In the genomic region with DNA sequence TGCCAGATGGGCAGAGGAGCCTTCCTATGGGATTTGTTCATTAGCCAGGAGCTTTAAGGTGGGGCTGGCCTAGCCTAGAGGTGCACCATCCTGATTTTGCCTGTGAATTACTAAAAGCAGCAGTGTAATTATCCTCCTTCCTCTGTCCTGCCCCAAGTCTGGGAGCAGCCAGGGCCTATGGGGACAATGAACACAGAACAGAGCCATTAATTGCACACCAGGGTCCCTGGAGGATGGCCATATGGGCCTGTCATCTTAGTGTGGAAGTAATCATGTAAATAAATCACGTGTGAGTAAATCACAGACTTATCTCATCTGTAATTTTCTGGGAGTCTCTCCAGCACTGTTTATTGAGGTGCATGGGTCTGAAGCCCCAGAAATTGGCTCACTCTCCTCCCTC, we compare ENCODE assay signal across 28 cellular contexts.
A peak's percentile ranks its signal among the peaks of the same experiment; 100 is the strongest.
DNase-seq lines count a peak whose midpoint lies in the region; ATAC-seq, FAIRE-seq and TF ChIP-seq lines count a peak whose summit lies in the region.
"Had no signal": no experiment of that assay in that cellular context is flagged by ENCODE, and none has a peak within 500 bp of the region (broad histone marks: within the 10 kb centered on the region; RNA-seq: fewer than 3 reads in every experiment).

No MANE protein-coding gene starts in this region.

- H3K36me3 Mint-ChIP-seq in glutamatergic neuron (ENCODE audit: unreplicated experiment), result no peaks in the 10 kb centered on the region
- H3K36me3 Mint-ChIP-seq: activated CD4-positive, alpha-beta memory T cell treated with anti-CD3 and anti-CD28 coated beads for 36 hours; mesothelial cell of epicardium had no signal

- no peak for ATAC-seq in GM18873 (IDR thresholded peaks at IDR 0.05; ENCODE audit: low FRiP score, unreplicated experiment)
- ATAC-seq: psoas muscle, Right ventricle myocardium inferior had no signal

- H3K36me3 ChIP-seq in A673 (ENCODE audit: insufficient read depth, low read length, poor library complexity, severe bottlenecking), result no peaks in the 10 kb centered on the region
- H3K36me3 ChIP-seq: BLaER1, stomach had no signal

- H3K4me3 Mint-ChIP-seq in glutamatergic neuron (ENCODE audit: unreplicated experiment), result peak overlapping the region; percentile 57
- H3K4me3 Mint-ChIP-seq: activated CD4-positive, alpha-beta memory T cell treated with anti-CD3 and anti-CD28 coated beads for 36 hours; dendritic cell treated with granulocyte-macrophage colony-stimulating factor and Interleukin-4, amounts not matched to agents 40 ng/mL and 50 ng/mL, for 4 days; mesothelial cell of epicardium had no signal

- peak overlapping the region; percentile 49 for H3K27ac ChIP-seq in A673 (ENCODE audit: low read depth, low read length, poor library complexity, severe bottlenecking)
- H3K27ac ChIP-seq: BLaER1, GM23248, psoas muscle, stomach had no signal

- no peak overlapping the region for H3K4me3 ChIP-seq in A673 (ENCODE audit: low read depth, low read length, poor library complexity, severe bottlenecking)
- H3K4me3 ChIP-seq: BLaER1, GM23248, psoas muscle, stomach had no signal

- peaks cover 34% of the 10 kb centered on the region for H3K4me1 ChIP-seq in A673 (ENCODE audit: insufficient read depth, low read length, poor library complexity, severe bottlenecking)
- H3K4me1 ChIP-seq: psoas muscle, stomach had no signal

- peaks cover 7% of the 10 kb centered on the region for H3K27me3 Mint-ChIP-seq in glutamatergic neuron (ENCODE audit: unreplicated experiment)

- no peak for TF ChIP-seq CTCF in A673 (conservative IDR thresholded peaks at IDR 0.05; ENCODE audit: low read depth, low read length)
- TF ChIP-seq CTCF in D721Med (IDR thresholded peaks at IDR 0.05; ENCODE audit: insufficient read depth, missing control alignments), result no peak
- no peak for TF ChIP-seq CTCF in glutamatergic neuron (IDR thresholded peaks at IDR 0.05; ENCODE audit: partially characterized antibody, unreplicated experiment)

- intact Hi-C loops in A673 (cut with micrococcal nuclease; ENCODE audit: unreplicated experiment), result no loop called here

- BruUV-seq in A673 (replicated peaks; lab: Mats Ljungman, UMichigan), result no TSS peak

- peak overlapping the region; percentile 84 for H3K27ac Mint-ChIP-seq in glutamatergic neuron (ENCODE audit: unreplicated experiment)
- H3K27ac Mint-ChIP-seq: activated CD4-positive, alpha-beta memory T cell treated with anti-CD3 and anti-CD28 coated beads for 36 hours; dendritic cell treated with granulocyte-macrophage colony-stimulating factor and Interleukin-4, amounts not matched to agents 40 ng/mL and 50 ng/mL, for 4 days; mesothelial cell of epicardium had no signal

- H3K4me1 Mint-ChIP-seq in glutamatergic neuron (ENCODE audit: low read depth, unreplicated experiment), result peaks cover 30% of the 10 kb centered on the region

- H3K27me3 ChIP-seq in A673 (replicated peaks; ENCODE audit: insufficient read depth, low read depth, low read length, poor library complexity), result no peaks in the 10 kb centered on the region
- H3K27me3 ChIP-seq: BLaER1, stomach had no signal

- DNase-seq in A673 (ENCODE audit: low spot score) (peak; percentile 79), D721Med (ENCODE audit: insufficient read length, low spot score) (peak; percentile 69), NCI-H69 (lab: John Stamatoyannopoulos, UW) (peak; percentile 99), glutamatergic neuron (peak; percentile 62), MV-4-11 (lab: John Stamatoyannopoulos, UW) (no peak), OCI-M1 (lab: John Stamatoyannopoulos, UW) (no peak)
- DNase-seq: activated CD4-positive, alpha-beta memory T cell treated with anti-CD3 and anti-CD28 coated beads for 36 hours; activated CD4-positive, alpha-beta T cell treated with anti-CD3 and anti-CD28 coated beads for 1 hour; activated naive CD4-positive, alpha-beta T cell treated with Interleukin-2 at 50 U/mL for 16 hours; central memory CD4-positive, alpha-beta T cell; DMS79; erythroblast; GDM1; GM23248; head of caudate nucleus; kidney; NCI-H1930; NCI-H510A; occipital lobe; psoas muscle; stimulated activated CD4-positive, alpha-beta T cell treated with anti-CD3 and anti-CD28 coated beads, Interleukin-4, amount 100 ng/mL, for 1 hour; stomach had no signal

- no peaks in the 10 kb centered on the region for H3K9me3 ChIP-seq in A673 (ENCODE audit: low read depth, low read length, poor library complexity, severe bottlenecking)
- H3K9me3 ChIP-seq: BLaER1, psoas muscle, stomach had no signal

- peak; percentile 67 for FAIRE-seq in D721Med (lab: Jason Lieb, UNC)
- FAIRE-seq: kidney, urothelium cell line had no signal

- CTCF ChIA-PET in A673 (lab: Charles Lee), result no interaction called here

- POLR2A ChIA-PET in A673 (lab: Charles Lee; ENCODE audit: low non-redundant PET), result no interaction called here

- H3K9me3 Mint-ChIP-seq in glutamatergic neuron (ENCODE audit: unreplicated experiment), result no peaks in the 10 kb centered on the region
- H3K9me3 Mint-ChIP-seq: activated CD4-positive, alpha-beta memory T cell treated with anti-CD3 and anti-CD28 coated beads for 36 hours; dendritic cell treated with granulocyte-macrophage colony-stimulating factor and Interleukin-4, amounts not matched to agents 40 ng/mL and 50 ng/mL, for 4 days; mesothelial cell of epicardium had no signal

Comparison
In these comparisons a context has a peak if more than half of its experiments do, and no peak if none do; other contexts are left out.
1. DNase-seq: peak in A673 (single experiment), D721Med (single experiment), NCI-H69 (single experiment) and glutamatergic neuron (single experiment); none in MV-4-11 (single experiment) and OCI-M1 (single experiment).